16 cellular contexts compared by ENCODE assay signal in the genomic region with DNA sequence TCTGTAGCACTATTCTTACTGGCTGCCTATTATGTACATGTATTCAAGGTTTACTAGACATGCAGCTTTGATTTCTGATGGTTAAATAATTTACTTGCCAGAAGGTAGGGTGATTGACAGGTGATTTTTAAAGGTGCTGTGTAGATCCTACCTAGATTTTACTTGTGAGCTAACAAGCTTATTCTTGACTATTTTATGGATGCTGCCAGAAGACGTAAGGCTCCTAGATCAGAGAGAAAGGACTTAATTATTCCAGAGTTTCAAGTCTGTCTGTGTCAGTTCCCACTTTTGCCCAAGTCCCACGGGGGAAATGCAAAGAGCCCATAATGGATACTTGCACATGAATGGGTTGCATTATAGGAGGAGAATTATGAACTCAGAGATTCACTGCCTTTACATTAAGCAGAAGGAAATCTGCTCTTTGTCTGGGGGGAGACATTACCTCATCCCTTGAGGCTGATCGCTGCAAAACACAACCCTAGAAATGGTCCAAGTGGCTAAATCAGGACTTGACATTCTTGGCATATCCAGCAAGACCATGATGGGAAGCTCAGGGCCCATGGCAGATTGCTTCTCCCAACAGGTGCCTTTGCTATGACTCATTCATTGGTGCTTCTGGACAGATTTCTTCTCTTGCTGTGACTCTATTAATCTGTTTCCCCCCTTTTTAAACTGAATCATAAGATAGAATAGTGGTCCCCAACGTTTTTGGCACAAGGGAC. TPM values are rescaled to one million over a fixed set of nuclear protein-coding genes. Genes with fewer than 3 reads are reported as not detected.
A peak's percentile ranks its signal among the peaks of the same experiment; 100 is the strongest.
DNase-seq lines count a peak whose midpoint lies in the region; ATAC-seq and TF ChIP-seq lines count a peak whose summit lies in the region.
"Had no signal": no experiment of that assay in that cellular context is flagged by ENCODE, and none has a peak within 500 bp of the region (broad histone marks: within the 10 kb centered on the region; RNA-seq: fewer than 3 reads in every experiment).

No MANE protein-coding gene starts in this region.

- no peaks in the 10 kb centered on the region for H3K4me1 ChIP-seq in spleen
- H3K4me1 ChIP-seq: BLaER1 treated with 17β-estradiol and CSF1 and Interleukin-3, amounts not matched to agents 10 nM and 100 nM had no signal

- no peak for TF ChIP-seq CTCF in VCaP (conservative IDR thresholded peaks at IDR 0.05)
- TF ChIP-seq CTCF in spleen (IDR thresholded peaks at IDR 0.05 in 8 of 11, conservative IDR thresholded peaks at IDR 0.05 in 3 of 11) = no peak

- no peaks in the 10 kb centered on the region for H3K27me3 ChIP-seq in spleen (replicated peaks in 1 of 7)
- H3K27me3 ChIP-seq: BLaER1 treated with 17β-estradiol and CSF1 and Interleukin-3, amounts not matched to agents 10 nM and 100 nM had no signal

- intact Hi-C loops in spleen (cut with DNase I; ENCODE audit: low total_unique reads) = no loop called here

- WGBS in spleen, 5 donors = 57 to 71% (median 60%) methylated on average over 4 of the region's 4 CpGs

- DNase-seq in G401 (ENCODE audit: low spot score) = peak; percentile 73
- DNase-seq in NCI-H146 treated with DMSO at 0.1 percent for 48 hours (lab: John Stamatoyannopoulos, UW; ENCODE audit: unreplicated experiment) = peak; percentile 55
- peak; percentile 57 for DNase-seq in islet precursor cell
- no peak for DNase-seq in hypothalamus (lab: John Stamatoyannopoulos, UW)
- no peak for DNase-seq in NCI-H524 treated with DMSO at 0.1 percent for 48 hours (lab: John Stamatoyannopoulos, UW)
- DNase-seq in spleen = no peak
- DNase-seq: ACHN; Calu3; CD4-positive, CD25-positive, alpha-beta regulatory T cell; DMS 273 treated with DMSO at 0.1 percent for 48 hours; H7 had no signal

- H3K27ac ChIP-seq in VCaP (peak overlapping the region; percentile 9; the same call in 1 of the 2 replicates), spleen (no peak overlapping the region)
- H3K27ac ChIP-seq: BLaER1 treated with 17β-estradiol and CSF1 and Interleukin-3, amounts not matched to agents 10 nM and 100 nM; HL-60 had no signal

- no peak for TF ChIP-seq POLR2A in spleen (IDR thresholded peaks at IDR 0.05)

- H3K4me3 ChIP-seq in spleen = no peak overlapping the region
- H3K4me3 ChIP-seq: BLaER1 treated with 17β-estradiol and CSF1 and Interleukin-3, amounts not matched to agents 10 nM and 100 nM; GM23338 had no signal

- in situ Hi-C loops in G401 (cut with HindIII; ENCODE audit: low sequenced_read_pairs) = no loop called here

- no peak for ATAC-seq in GM19023 (IDR thresholded peaks at IDR 0.05; ENCODE audit: unreplicated experiment)
- ATAC-seq: GM23338 had no signal

- H3K9me3 ChIP-seq in spleen = no peaks in the 10 kb centered on the region

- no peaks in the 10 kb centered on the region for H3K36me3 ChIP-seq in spleen
- H3K36me3 ChIP-seq: BLaER1 treated with 17β-estradiol and CSF1 and Interleukin-3, amounts not matched to agents 10 nM and 100 nM had no signal

RNA-seq across cellular contexts. Expression of a gene that starts 32.1 kb away (rescaled TPM):
- not detected in 2 replicates for total RNA-seq in G401 (2014; rRNA removed; shearing (Covaris generic))
- under 1 TPM; 0.07 to 0.79 (median 0.39) TPM for total RNA-seq in spleen
- under 1 TPM; 0.03 to 0.09 (median 0.06) TPM for polyA plus RNA-seq in spleen
- total RNA-seq: Calu3; CD4-positive, CD25-positive, alpha-beta regulatory T cell had no signal
- polyA plus RNA-seq: CD4-positive, CD25-positive, alpha-beta regulatory T cell had no signal

Comparison
In these comparisons a context has a peak if more than half of its experiments do, and no peak if none do; other contexts are left out.
1. DNase-seq: peak in G401 (single experiment), NCI-H146 treated with DMSO at 0.1 percent for 48 hours (single experiment) and islet precursor cell (single experiment); none in hypothalamus (0 of 51), NCI-H524 treated with DMSO at 0.1 percent for 48 hours (single experiment) and spleen (single experiment).